ENCODE assay signal across 15 cellular contexts in genomic region chr13:85772379-85772778, GRCh38. TPM values are rescaled to one million over a fixed set of nuclear protein-coding genes. Genes with fewer than 3 reads are reported as not detected.
DNase-seq lines count a peak whose midpoint lies in the region; ATAC-seq, FAIRE-seq and TF ChIP-seq lines count a peak whose summit lies in the region.
"Had no signal": no experiment of that assay in that cellular context is flagged by ENCODE, and none has a peak within 500 bp of the region (broad histone marks: within the 10 kb centered on the region; RNA-seq: fewer than 3 reads in every experiment).

No MANE protein-coding gene starts in this region.

- no peak overlapping the region for H2AFZ ChIP-seq in ACC112 (ENCODE audit: low read length, unreplicated experiment)
- H2AFZ ChIP-seq: neural progenitor cell had no signal

- no peaks in the 10 kb centered on the region for H3K27me3 ChIP-seq in ACC112 (ENCODE audit: insufficient read depth, low read length)
- H3K27me3 ChIP-seq: neural progenitor cell had no signal

- ATAC-seq in HG03196 (IDR thresholded peaks at IDR 0.05; ENCODE audit: unreplicated experiment) (no peak), HG03457 (IDR thresholded peaks at IDR 0.05; ENCODE audit: unreplicated experiment) (no peak)

- H3K27me3 Mint-ChIP-seq in activated CD4-positive, alpha-beta T cell treated with anti-CD3 and anti-CD28 coated beads, Interleukin-2, amount 10 ng/mL, durations not matched to agents 7 days and 5 days, result no peaks in the 10 kb centered on the region
- H3K27me3 Mint-ChIP-seq: memory B cell had no signal

- no peaks in the 10 kb centered on the region for H3K4me1 Mint-ChIP-seq in activated CD4-positive, alpha-beta T cell treated with anti-CD3 and anti-CD28 coated beads, Interleukin-2, amount 10 ng/mL, durations not matched to agents 7 days and 5 days
- H3K4me1 Mint-ChIP-seq: neural progenitor cell had no signal

- H3K4me3 ChIP-seq in ACC112 (ENCODE audit: low read depth, low read length), result no peak overlapping the region
- no peak overlapping the region for H3K4me3 ChIP-seq in epithelial cell of esophagus (ENCODE audit: low read length)
- H3K4me3 ChIP-seq: neural progenitor cell, SK-N-MC had no signal

- no peak for TF ChIP-seq CTCF in epithelial cell of esophagus (IDR thresholded peaks at IDR 0.05; ENCODE audit: insufficient read depth, low read depth, low read length, missing control alignments)

- H3K4me1 ChIP-seq in ACC112 (ENCODE audit: control insufficient read depth, insufficient read depth, low read length, unreplicated experiment), result peaks cover 6% of the 10 kb centered on the region
- H3K4me1 ChIP-seq: neural progenitor cell had no signal

- peak overlapping the region; percentile 42; the same call in 1 of the 2 replicates for H3K27ac ChIP-seq in ACC112 (ENCODE audit: low read depth, low read length)
- H3K27ac ChIP-seq: neural progenitor cell, SK-N-MC had no signal

- no peaks in the 10 kb centered on the region for H3K79me2 ChIP-seq in ACC112 (ENCODE audit: control insufficient read depth, insufficient read depth, low read length, unreplicated experiment)

- no peaks in the 10 kb centered on the region for H3K36me3 Mint-ChIP-seq in activated CD4-positive, alpha-beta T cell treated with anti-CD3 and anti-CD28 coated beads, Interleukin-2, amount 10 ng/mL, durations not matched to agents 7 days and 5 days (ENCODE audit: low read depth)
- H3K36me3 Mint-ChIP-seq: memory B cell, neural progenitor cell had no signal

- peak; percentile 2 for DNase-seq in HTR-8/SVneo (ENCODE audit: insufficient read length, low spot score)
- DNase-seq in RCC 7860 (ENCODE audit: low spot score), result peak; percentile 17
- DNase-seq in epithelial cell of esophagus (ENCODE audit: low read depth), result peak; percentile 60
- DNase-seq in activated CD4-positive, alpha-beta T cell treated with anti-CD3 and anti-CD28 coated beads, Interleukin-2, amount 10 ng/mL, durations not matched to agents 7 days and 5 days, result no peak
- no peak for DNase-seq in GOT3 (lab: John Stamatoyannopoulos, UW)
- DNase-seq: activated gamma-delta T cell treated with Interleukin-2 at 50 U/mL for 16 hours; NK-92 treated with Interleukin-12 subunit alpha and Interleukin-12 subunit beta, amount 100 ng/mL, for 24 hours had no signal

- no peaks in the 10 kb centered on the region for H3K9me3 Mint-ChIP-seq in activated CD4-positive, alpha-beta T cell treated with anti-CD3 and anti-CD28 coated beads, Interleukin-2, amount 10 ng/mL, durations not matched to agents 7 days and 5 days

- no peak overlapping the region for H3K4me3 Mint-ChIP-seq in activated CD4-positive, alpha-beta T cell treated with anti-CD3 and anti-CD28 coated beads, Interleukin-2, amount 10 ng/mL, durations not matched to agents 7 days and 5 days
- H3K4me3 Mint-ChIP-seq: memory B cell, neural progenitor cell had no signal

- CTCF ChIA-PET in activated CD4-positive, alpha-beta T cell treated with anti-CD3 and anti-CD28 coated beads, Interleukin-2, amount 10 ng/mL, durations not matched to agents 7 days and 5 days (lab: Charles Lee), result no interaction called here

- FAIRE-seq in HTR-8/SVneo (lab: Jason Lieb, UNC) (no peak), RCC 7860 (lab: Jason Lieb, UNC) (no peak)

- H3K27ac Mint-ChIP-seq in activated CD4-positive, alpha-beta T cell treated with anti-CD3 and anti-CD28 coated beads, Interleukin-2, amount 10 ng/mL, durations not matched to agents 7 days and 5 days, result no peak overlapping the region
- H3K27ac Mint-ChIP-seq: memory B cell, neural progenitor cell had no signal

- H3K36me3 ChIP-seq in ACC112 (ENCODE audit: insufficient read depth, low read length), result no peaks in the 10 kb centered on the region
- H3K36me3 ChIP-seq: neural progenitor cell had no signal

- POLR2A ChIA-PET in activated CD4-positive, alpha-beta T cell treated with anti-CD3 and anti-CD28 coated beads, Interleukin-2, amount 10 ng/mL, durations not matched to agents 7 days and 5 days (lab: Charles Lee), result no interaction called here

RNA-seq across cellular contexts. Expression of gene SLITRK6, which starts 26.8 kb away (rescaled TPM):
- total RNA-seq in activated CD4-positive, alpha-beta T cell treated with anti-CD3 and anti-CD28 coated beads, Interleukin-2, amount 10 ng/mL, durations not matched to agents 7 days and 5 days, result not detected
- total RNA-seq: activated CD8-positive, alpha-beta memory T cell treated with anti-CD3 and anti-CD28 coated beads for 36 hours; renal cortical epithelial cell had no signal

Comparison
In these comparisons a context has a peak if more than half of its experiments do, and no peak if none do; other contexts are left out.
1. DNase-seq: peak in HTR-8/SVneo (single experiment), RCC 7860 (single experiment) and epithelial cell of esophagus (single experiment); none in activated CD4-positive, alpha-beta T cell treated with anti-CD3 and anti-CD28 coated beads, Interleukin-2, amount 10 ng/mL, durations not matched to agents 7 days and 5 days (single experiment) and GOT3 (single experiment).